In the genomic region with DNA sequence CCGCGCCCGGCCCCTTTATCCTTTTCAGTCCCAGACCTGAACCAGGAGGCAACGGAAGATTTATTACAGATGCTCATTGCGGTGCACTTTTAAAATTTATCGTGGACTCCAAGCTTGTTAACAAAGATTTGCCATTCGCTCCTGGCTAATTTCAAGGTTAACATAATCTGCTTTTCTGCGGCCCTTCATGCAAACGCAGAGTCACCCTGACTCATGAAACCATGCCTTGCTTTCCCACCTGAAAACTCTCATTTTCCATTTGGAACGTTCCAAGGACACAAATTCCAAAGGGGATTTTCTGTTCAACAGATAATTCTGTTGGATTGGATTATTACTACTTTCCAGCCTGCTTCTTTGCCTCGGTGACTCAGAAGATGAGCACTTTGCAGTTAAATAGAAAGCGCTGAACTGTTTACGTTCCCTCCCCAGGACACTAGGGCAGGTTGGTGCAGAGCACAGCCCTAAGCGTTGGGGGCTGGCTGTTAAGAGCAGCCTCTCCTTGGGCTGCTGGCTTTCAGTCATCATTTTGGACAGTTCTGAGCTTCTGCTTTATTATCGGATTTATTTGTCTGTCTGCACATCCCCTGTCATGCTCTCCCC, we compare ENCODE assay signal across 13 cellular contexts. TPM values are rescaled to one million over a fixed set of nuclear protein-coding genes. Genes with fewer than 3 reads are reported as not detected.
A peak's percentile ranks its signal among the peaks of the same experiment; 100 is the strongest.
DNase-seq lines count a peak whose midpoint lies in the region; ATAC-seq, FAIRE-seq and TF ChIP-seq lines count a peak whose summit lies in the region.
"Had no signal": no experiment of that assay in that cellular context is flagged by ENCODE, and none has a peak within 500 bp of the region (broad histone marks: within the 10 kb centered on the region; RNA-seq: fewer than 3 reads in every experiment).

No MANE protein-coding gene starts in this region.

- H3K27me3 ChIP-seq in CD8-positive, alpha-beta T cell (ENCODE audit: insufficient read depth, low read length) = no peaks in the 10 kb centered on the region
- H3K27me3 ChIP-seq in astrocyte (ENCODE audit: insufficient read depth, low read length) (peaks cover 14% of the 10 kb centered on the region), keratinocyte (ENCODE audit: control insufficient read depth, extremely low read depth, insufficient read depth, low read length) (no peaks in the 10 kb centered on the region)

- H4K20me1 ChIP-seq in astrocyte (ENCODE audit: insufficient read depth, low read length) (no peaks in the 10 kb centered on the region), keratinocyte (ENCODE audit: control insufficient read depth, extremely low read depth, insufficient read depth, low read length) (no peaks in the 10 kb centered on the region)

- peaks cover 86% of the 10 kb centered on the region for H3K4me1 Mint-ChIP-seq in CD8-positive, alpha-beta T cell (ENCODE audit: low read depth)
- peaks cover 3% of the 10 kb centered on the region for H3K4me1 Mint-ChIP-seq in astrocyte (ENCODE audit: low read depth, unreplicated experiment)
- peaks cover 30 to 58% of the 10 kb centered on the region in 2 donors for H3K4me1 Mint-ChIP-seq in effector memory CD8-positive, alpha-beta T cell (ENCODE audit: low read depth in 2 of 2)
- H3K4me1 Mint-ChIP-seq: IgD-negative memory B cell, naive B cell had no signal

- no peaks in the 10 kb centered on the region for H3K27me3 Mint-ChIP-seq in CD8-positive, alpha-beta T cell (ENCODE audit: low read depth)
- peaks cover 9% of the 10 kb centered on the region for H3K27me3 Mint-ChIP-seq in astrocyte (ENCODE audit: low read depth, unreplicated experiment)
- no peaks in the 10 kb centered on the region for H3K27me3 Mint-ChIP-seq in effector memory CD8-positive, alpha-beta T cell

- dilution Hi-C loops in keratinocyte (cut with MboI; ENCODE audit: extremely low pct_ligation_motif_present, low sequenced_read_pairs) = no loop called here

- no peak overlapping the region for H3K4me3 ChIP-seq in CD8-positive, alpha-beta T cell (ENCODE audit: low read depth, low read length)
- H3K4me3 ChIP-seq in astrocyte (ENCODE audit: insufficient read depth, low read depth, low read length) (no peak overlapping the region), keratinocyte (ENCODE audit: control insufficient read depth in 2 of 3, extremely low read depth in 1 of 3, insufficient read depth in 2 of 3, low read depth in 1 of 3, low read length in 3 of 3) (no peak overlapping the region)

- FAIRE-seq in astrocyte (lab: Jason Lieb, UNC) (no peak), keratinocyte (lab: Jason Lieb, UNC) (peak; percentile 74)
- FAIRE-seq: frontal cortex had no signal

- H3K36me3 ChIP-seq in CD8-positive, alpha-beta T cell (ENCODE audit: insufficient read depth, low read length) = peaks cover 10% of the 10 kb centered on the region
- H3K36me3 ChIP-seq in astrocyte (ENCODE audit: insufficient read depth, low read length) (no peaks in the 10 kb centered on the region), keratinocyte (ENCODE audit: control insufficient read depth in 2 of 2, extremely low read depth in 1 of 2, insufficient read depth in 2 of 2, low read length in 2 of 2) (no peaks in the 10 kb centered on the region)

- POLR2A ChIA-PET in CD8-positive, alpha-beta T cell (lab: Charles Lee) = interaction anchor here (0.7 to 1.8 kb wide), 3 partner anchors 11 to 20 kb away, joined by 3 to 6 read pairs (median 4); no protein-coding TSS in a partner anchor

- H3K9ac ChIP-seq in astrocyte (ENCODE audit: low read length) = no peak overlapping the region
- no peak overlapping the region for H3K9ac ChIP-seq in keratinocyte (ENCODE audit: control insufficient read depth, extremely low read depth, insufficient read depth, low read length)

- no peak overlapping the region for H3K4me3 Mint-ChIP-seq in CD8-positive, alpha-beta T cell
- H3K4me3 Mint-ChIP-seq in astrocyte (ENCODE audit: unreplicated experiment) = no peak overlapping the region
- no peak overlapping the region for H3K4me3 Mint-ChIP-seq in effector memory CD8-positive, alpha-beta T cell
- H3K4me3 Mint-ChIP-seq: IgD-negative memory B cell, naive B cell had no signal

- H3K79me2 ChIP-seq in astrocyte (ENCODE audit: insufficient read depth, low read length) (no peaks in the 10 kb centered on the region), keratinocyte (ENCODE audit: control insufficient read depth, insufficient read depth, low read length) (no peaks in the 10 kb centered on the region)

- CTCF ChIA-PET in CD8-positive, alpha-beta T cell (lab: Charles Lee) = interaction anchor here (1.1 to 2.2 kb wide), 7 partner anchors 9 to 73 kb away, joined by 3 to 11 read pairs (median 5); a partner anchor contains a TSS

- H3K9me1 ChIP-seq in keratinocyte (ENCODE audit: control insufficient read depth, extremely low read depth, insufficient read depth, low read length) = no peaks in the 10 kb centered on the region

- H2AFZ ChIP-seq in astrocyte (ENCODE audit: low read depth, low read length) (no peak overlapping the region), keratinocyte (ENCODE audit: control insufficient read depth, low read length) (no peak overlapping the region)

- no peak for ATAC-seq in CD8-positive, alpha-beta T cell
- ATAC-seq in effector memory CD8-positive, alpha-beta T cell (replicated peaks) = no peak
- no peak for ATAC-seq in HG02884 (IDR thresholded peaks at IDR 0.05; ENCODE audit: unreplicated experiment)

- no peaks in the 10 kb centered on the region for H3K9me3 Mint-ChIP-seq in CD8-positive, alpha-beta T cell
- no peaks in the 10 kb centered on the region for H3K9me3 Mint-ChIP-seq in astrocyte (ENCODE audit: unreplicated experiment)
- H3K9me3 Mint-ChIP-seq in effector memory CD8-positive, alpha-beta T cell = no peaks in the 10 kb centered on the region
- H3K9me3 Mint-ChIP-seq: IgD-negative memory B cell, naive B cell had no signal

- peaks cover 72% of the 10 kb centered on the region for H3K4me1 ChIP-seq in CD8-positive, alpha-beta T cell (ENCODE audit: insufficient read depth, low read length)
- H3K4me1 ChIP-seq in astrocyte (ENCODE audit: insufficient read depth, low read length) (no peaks in the 10 kb centered on the region), keratinocyte (ENCODE audit: control insufficient read depth, extremely low read depth, insufficient read depth, low read length) (peaks cover 4% of the 10 kb centered on the region)

- no peak for TF ChIP-seq CTCF in CD8-positive, alpha-beta T cell (IDR thresholded peaks at IDR 0.05)
- no peak for TF ChIP-seq CTCF in astrocyte (IDR thresholded peaks at IDR 0.05; ENCODE audit: insufficient read depth, low read depth, low read length)
- no peak for TF ChIP-seq CTCF in keratinocyte (optimal IDR thresholded peaks at IDR 0.05 in 1 of 3, IDR thresholded peaks at IDR 0.05 in 1 of 3, conservative IDR thresholded peaks at IDR 0.05 in 1 of 3; ENCODE audit: extremely low read depth in 1 of 3, insufficient read depth in 2 of 3, low read length in 3 of 3)

- DNase-seq in CD8-positive, alpha-beta T cell = no peak
- DNase-seq in HPDE6-E6E7 (ENCODE audit: extremely low spot score) (peak; percentile 31), astrocyte (ENCODE audit: low read depth) (no peak), keratinocyte (ENCODE audit: low read depth, low spot score) (no peak), GM19238 (ENCODE audit: insufficient read length, low spot score) (no peak), MV-4-11 (lab: John Stamatoyannopoulos, UW) (no peak)
- DNase-seq in effector memory CD8-positive, alpha-beta T cell = no peak
- DNase-seq: naive B cell, NCI-H1436 had no signal

- peaks cover 59% of the 10 kb centered on the region for H3K36me3 Mint-ChIP-seq in CD8-positive, alpha-beta T cell
- no peaks in the 10 kb centered on the region for H3K36me3 Mint-ChIP-seq in astrocyte (ENCODE audit: low read depth, unreplicated experiment)
- H3K36me3 Mint-ChIP-seq in effector memory CD8-positive, alpha-beta T cell (ENCODE audit: insufficient read depth) = peaks cover 77% of the 10 kb centered on the region
- H3K36me3 Mint-ChIP-seq: IgD-negative memory B cell, naive B cell had no signal

- H3K27ac ChIP-seq in CD8-positive, alpha-beta T cell (ENCODE audit: low read depth, low read length) = no peak overlapping the region
- H3K27ac ChIP-seq in astrocyte (ENCODE audit: low read depth, low read length) (no peak overlapping the region), keratinocyte (ENCODE audit: control insufficient read depth, insufficient read depth, low read length) (no peak overlapping the region)

- H3K9me3 ChIP-seq in CD8-positive, alpha-beta T cell (ENCODE audit: low read length) = no peaks in the 10 kb centered on the region
- H3K9me3 ChIP-seq in astrocyte (ENCODE audit: insufficient read depth, low read depth, low read length) = no peaks in the 10 kb centered on the region
- H3K9me3 ChIP-seq in keratinocyte (ENCODE audit: control insufficient read depth, low read depth, low read length) = no peaks in the 10 kb centered on the region

- H3K4me2 ChIP-seq in astrocyte (ENCODE audit: low read length) (peak overlapping the region; percentile 12), keratinocyte (ENCODE audit: control insufficient read depth, extremely low read depth, insufficient read depth, low read depth, low read length) (peak overlapping the region; percentile 1)

- H3K27ac Mint-ChIP-seq in CD8-positive, alpha-beta T cell = peak overlapping the region; percentile 55
- H3K27ac Mint-ChIP-seq in astrocyte (ENCODE audit: unreplicated experiment) = no peak overlapping the region
- H3K27ac Mint-ChIP-seq in effector memory CD8-positive, alpha-beta T cell = peak overlapping the region in 1 of 2 donors; percentile 58
- H3K27ac Mint-ChIP-seq: IgD-negative memory B cell had no signal

- intact Hi-C loops in CD8-positive, alpha-beta T cell (cut with DNase I, micrococcal nuclease) = no loop called here

RNA-seq across cellular contexts. Expression of a gene that starts 51.1 kb away (rescaled TPM):
- total RNA-seq in CD8-positive, alpha-beta T cell = 100 to 1,000 TPM; 327 to 331 TPM
- not detected in 2 replicates for total RNA-seq in astrocyte
- not detected in 3 replicates for polyA plus RNA-seq in keratinocyte
- 0.57 TPM for polyA plus RNA-seq in keratinocyte (2011; ENCODE audit: low read depth)
- not detected in 2 replicates for polyA plus RNA-seq in keratinocyte (2011; cell fraction: cytosol; rRNA removed)
- 0.09 TPM in 1 of 2 replicates, not detected in the other for polyA plus RNA-seq in keratinocyte (2011; cell fraction: nucleus; rRNA removed)
- polyA plus RNA-seq in keratinocyte (2012; ENCODE audit: low replicate concordance) = 0.85 TPM in 1 of 2 replicates, not detected in the other
- not detected in 3 replicates for polyA minus RNA-seq in keratinocyte
- not detected for polyA minus RNA-seq in keratinocyte (2011; cell fraction: cytosol; rRNA and poly(A)+ RNA removed)
- not detected in 2 replicates for polyA minus RNA-seq in keratinocyte (2011; cell fraction: nucleus; rRNA and poly(A)+ RNA removed)
- polyA plus RNA-seq: BJ had no signal

Comparison
In these comparisons a context has a peak if more than half of its experiments do, and no peak if none do; other contexts are left out.
1. RNA of a gene that starts 51.1 kb away (total RNA-seq): 327 to 331 TPM in CD8-positive, alpha-beta T cell; not detected in astrocyte; every median in the first group is over 100 times any median in the second.